ENCODE assay signal across 25 cellular contexts in the genomic region with DNA sequence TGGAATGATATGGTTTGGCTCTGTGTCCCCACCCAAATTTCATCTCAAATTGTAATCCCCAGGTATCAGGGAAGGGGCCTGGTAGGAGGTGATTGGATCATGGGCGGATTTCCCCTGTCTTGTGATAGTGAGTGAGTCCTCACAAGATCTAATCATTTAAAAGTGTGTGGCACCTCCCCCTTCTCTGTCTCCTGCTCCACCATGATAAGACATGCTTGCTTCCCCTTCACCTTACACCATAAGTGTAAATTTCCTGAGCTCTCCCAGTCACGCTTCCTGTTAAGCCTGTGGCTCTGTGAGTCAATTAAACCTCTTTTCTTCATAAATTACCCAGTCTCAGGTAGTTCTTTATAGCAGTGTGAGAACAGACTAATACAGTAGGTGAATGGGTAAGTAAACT.
"Had no signal": no experiment of that assay in that cellular context is flagged by ENCODE, and none has a peak within 500 bp of the region (broad histone marks: within the 10 kb centered on the region; RNA-seq: fewer than 3 reads in every experiment).

No MANE protein-coding gene starts in this region.

- H3K9me3 ChIP-seq: adrenal gland, body of pancreas had no signal

- H3K4me1 ChIP-seq: adrenal gland had no signal

- H3K36me3 ChIP-seq: adrenal gland had no signal

- H3K27ac ChIP-seq: adrenal gland, body of pancreas, VCaP had no signal

- DNase-seq: activated B cell treated with CpG ODN at 0.5 μM for 24 hours; activated CD4-positive, alpha-beta T cell treated with anti-CD3 and anti-CD28 coated beads for 48 hours; activated CD4-positive, alpha-beta T cell treated with anti-CD3 and anti-CD28 coated beads, Interleukin-2, amount 50 U/mL, for 1 hour; activated CD4-positive, alpha-beta T cell treated with anti-CD3 and anti-CD28 coated beads, Interleukin-2, amount 50 U/mL, for 48 hours; activated CD8-positive, alpha-beta memory T cell treated with anti-CD3 and anti-CD28 coated beads for 24 hours; activated CD8-positive, alpha-beta T cell treated with anti-CD3 and anti-CD28 coated beads for 36 hours; activated effector memory CD4-positive, alpha-beta T cell treated with Interleukin-2 at 50 U/mL for 16 hours; activated gamma-delta T cell treated with Interleukin-2 at 50 U/mL for 16 hours; activated naive CD8-positive, alpha-beta T cell treated with anti-CD3 and anti-CD28 coated beads for 36 hours; activated naive CD8-positive, alpha-beta T cell treated with anti-CD3 and anti-CD28 coated beads, Interleukin-2, amount 50 U/mL, for 24 hours; activated T-cell treated with anti-CD3 and anti-CD28 coated beads, Interleukin-2, amount 50 U/mL, for 4 hours; adrenal gland; amygdala; caudate nucleus; cortex of kidney; effector CD8-positive, alpha-beta T cell; foreskin fibroblast; hypothalamus; T-helper 17 cell; T1000 had no signal

- ATAC-seq: activated CD4-positive, CD25-positive, alpha-beta regulatory T cell treated with anti-CD3 and anti-CD28 coated beads, Interleukin-2, amount 50 U/mL, for 24 hours; activated CD8-positive, alpha-beta T cell treated with anti-CD3 and anti-CD28 coated beads for 36 hours; activated naive CD8-positive, alpha-beta T cell treated with anti-CD3 and anti-CD28 coated beads, Interleukin-2, amount 50 U/mL, for 24 hours; activated T-cell treated with anti-CD3 and anti-CD28 coated beads, Interleukin-2, amount 50 U/mL, for 4 hours; activated T-helper 17 cell treated with anti-CD3 and anti-CD28 coated beads, Interleukin-2, amount 50 U/mL, for 72 hours; body of pancreas; esophagus mucosa; T-helper 17 cell had no signal

- H3K4me3 ChIP-seq: adrenal gland, body of pancreas had no signal

- H3K27me3 ChIP-seq: adrenal gland, body of pancreas had no signal
